In the genomic region with DNA sequence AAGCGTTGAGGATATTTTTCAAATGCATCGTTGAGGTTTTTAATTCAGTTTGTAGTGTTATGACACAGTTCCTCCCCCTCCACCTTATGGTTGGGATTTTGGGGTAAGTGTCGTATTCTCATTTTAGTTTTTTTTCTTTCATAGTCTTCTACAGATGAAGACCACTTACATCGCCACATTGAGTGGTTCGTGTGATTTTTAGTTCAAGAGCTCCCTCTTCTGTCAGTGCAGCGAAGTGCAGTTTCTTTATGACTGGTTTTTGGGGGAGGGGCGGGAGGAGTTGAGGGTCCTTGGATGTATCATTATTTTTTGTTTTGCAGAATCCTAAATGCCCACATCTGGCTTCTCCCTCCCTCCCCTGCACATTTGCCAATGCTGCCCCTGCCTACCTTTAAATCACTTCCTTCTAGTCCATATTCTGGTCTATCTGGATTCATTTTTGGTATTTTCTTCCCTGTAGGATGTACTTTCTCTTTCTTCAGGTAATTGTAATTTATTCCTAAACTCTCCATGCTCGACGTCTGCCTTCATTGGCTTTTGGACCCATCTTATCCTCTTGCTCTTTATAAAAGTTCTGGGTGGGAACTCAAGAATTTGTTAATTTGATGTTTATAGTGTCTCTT, we compare ENCODE assay signal across 1 cellular context.
TF ChIP-seq lines count a peak whose summit lies in the region.

No MANE protein-coding gene starts in this region.

TF ChIP-seq in K562, 482 proteins besides CTCF, POLR2A, EP300 and RAD21 (continued from another document):
- TF ChIP-seq, protein P1, sequence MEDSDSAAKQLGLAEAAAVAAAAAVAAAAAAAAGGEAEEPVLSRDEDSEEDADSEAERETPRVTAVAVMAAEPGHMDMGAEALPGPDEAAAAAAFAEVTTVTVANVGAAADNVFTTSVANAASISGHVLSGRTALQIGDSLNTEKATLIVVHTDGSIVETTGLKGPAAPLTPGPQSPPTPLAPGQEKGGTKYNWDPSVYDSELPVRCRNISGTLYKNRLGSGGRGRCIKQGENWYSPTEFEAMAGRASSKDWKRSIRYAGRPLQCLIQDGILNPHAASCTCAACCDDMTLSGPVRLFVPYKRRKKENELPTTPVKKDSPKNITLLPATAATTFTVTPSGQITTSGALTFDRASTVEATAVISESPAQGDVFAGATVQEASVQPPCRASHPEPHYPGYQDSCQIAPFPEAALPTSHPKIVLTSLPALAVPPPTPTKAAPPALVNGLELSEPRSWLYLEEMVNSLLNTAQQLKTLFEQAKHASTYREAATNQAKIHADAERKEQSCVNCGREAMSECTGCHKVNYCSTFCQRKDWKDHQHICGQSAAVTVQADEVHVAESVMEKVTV (CRISPR knock-in tag; IDR thresholded peaks at IDR 0.05), result peak; percentile 82
- no peak for TF ChIP-seq ZNF507 (tag; conservative IDR thresholded peaks at IDR 0.05)
- no peak for TF ChIP-seq NCOR1 (IDR thresholded peaks at IDR 0.05)
- TF ChIP-seq NEUROD1 (IDR thresholded peaks at IDR 0.05; ENCODE audit: borderline replicate concordance, low read depth, low read length, partially characterized antibody), result no peak
- no peak for TF ChIP-seq KAT7 (CRISPR knock-in tag; IDR thresholded peaks at IDR 0.05; ENCODE audit: borderline replicate concordance)
- TF ChIP-seq, protein P2, sequence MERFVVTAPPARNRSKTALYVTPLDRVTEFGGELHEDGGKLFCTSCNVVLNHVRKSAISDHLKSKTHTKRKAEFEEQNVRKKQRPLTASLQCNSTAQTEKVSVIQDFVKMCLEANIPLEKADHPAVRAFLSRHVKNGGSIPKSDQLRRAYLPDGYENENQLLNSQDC (CRISPR knock-in tag; IDR thresholded peaks at IDR 0.05), result no peak
- TF ChIP-seq ZBTB5 (IDR thresholded peaks at IDR 0.05), result no peak
- TF ChIP-seq, protein P3, sequence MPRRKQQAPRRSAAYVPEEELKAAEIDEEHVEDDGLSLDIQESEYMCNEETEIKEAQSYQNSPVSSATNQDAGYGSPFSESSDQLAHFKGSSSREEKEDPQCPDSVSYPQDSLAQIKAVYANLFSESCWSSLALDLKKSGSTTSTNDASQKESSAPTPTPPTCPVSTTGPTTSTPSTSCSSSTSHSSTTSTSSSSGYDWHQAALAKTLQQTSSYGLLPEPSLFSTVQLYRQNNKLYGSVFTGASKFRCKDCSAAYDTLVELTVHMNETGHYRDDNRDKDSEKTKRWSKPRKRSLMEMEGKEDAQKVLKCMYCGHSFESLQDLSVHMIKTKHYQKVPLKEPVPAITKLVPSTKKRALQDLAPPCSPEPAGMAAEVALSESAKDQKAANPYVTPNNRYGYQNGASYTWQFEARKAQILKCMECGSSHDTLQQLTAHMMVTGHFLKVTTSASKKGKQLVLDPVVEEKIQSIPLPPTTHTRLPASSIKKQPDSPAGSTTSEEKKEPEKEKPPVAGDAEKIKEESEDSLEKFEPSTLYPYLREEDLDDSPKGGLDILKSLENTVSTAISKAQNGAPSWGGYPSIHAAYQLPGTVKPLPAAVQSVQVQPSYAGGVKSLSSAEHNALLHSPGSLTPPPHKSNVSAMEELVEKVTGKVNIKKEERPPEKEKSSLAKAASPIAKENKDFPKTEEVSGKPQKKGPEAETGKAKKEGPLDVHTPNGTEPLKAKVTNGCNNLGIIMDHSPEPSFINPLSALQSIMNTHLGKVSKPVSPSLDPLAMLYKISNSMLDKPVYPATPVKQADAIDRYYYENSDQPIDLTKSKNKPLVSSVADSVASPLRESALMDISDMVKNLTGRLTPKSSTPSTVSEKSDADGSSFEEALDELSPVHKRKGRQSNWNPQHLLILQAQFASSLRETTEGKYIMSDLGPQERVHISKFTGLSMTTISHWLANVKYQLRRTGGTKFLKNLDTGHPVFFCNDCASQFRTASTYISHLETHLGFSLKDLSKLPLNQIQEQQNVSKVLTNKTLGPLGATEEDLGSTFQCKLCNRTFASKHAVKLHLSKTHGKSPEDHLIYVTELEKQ (CRISPR knock-in tag; IDR thresholded peaks at IDR 0.05), result no peak
- TF ChIP-seq XRCC5 (IDR thresholded peaks at IDR 0.05; ENCODE audit: low read depth, low read length), result no peak
- no peak for TF ChIP-seq LEF1 (IDR thresholded peaks at IDR 0.05)
- TF ChIP-seq RCOR1 (IDR thresholded peaks at IDR 0.05; ENCODE audit: borderline replicate concordance in 1 of 2, low read depth in 2 of 2, low read length in 2 of 2), result 0 out of 4 replicates have a peak, but pooled peaks of 1 of the 2 experiments have one; percentile 10
- no peak for TF ChIP-seq GABPB1 (CRISPR knock-in tag; IDR thresholded peaks at IDR 0.05)
TF ChIP-seq in K562: peak in this region for 10.
